ENCODE assay signal across 1 cellular context in genomic region chr9:77848428-77848827, GRCh38.
TF ChIP-seq lines count a peak whose summit lies in the region.

No MANE protein-coding gene starts in this region.

TF ChIP-seq in GM23338, 12 proteins besides CTCF, POLR2A, EP300 and RAD21 (continued from another document):
- TF ChIP-seq, protein P1, sequence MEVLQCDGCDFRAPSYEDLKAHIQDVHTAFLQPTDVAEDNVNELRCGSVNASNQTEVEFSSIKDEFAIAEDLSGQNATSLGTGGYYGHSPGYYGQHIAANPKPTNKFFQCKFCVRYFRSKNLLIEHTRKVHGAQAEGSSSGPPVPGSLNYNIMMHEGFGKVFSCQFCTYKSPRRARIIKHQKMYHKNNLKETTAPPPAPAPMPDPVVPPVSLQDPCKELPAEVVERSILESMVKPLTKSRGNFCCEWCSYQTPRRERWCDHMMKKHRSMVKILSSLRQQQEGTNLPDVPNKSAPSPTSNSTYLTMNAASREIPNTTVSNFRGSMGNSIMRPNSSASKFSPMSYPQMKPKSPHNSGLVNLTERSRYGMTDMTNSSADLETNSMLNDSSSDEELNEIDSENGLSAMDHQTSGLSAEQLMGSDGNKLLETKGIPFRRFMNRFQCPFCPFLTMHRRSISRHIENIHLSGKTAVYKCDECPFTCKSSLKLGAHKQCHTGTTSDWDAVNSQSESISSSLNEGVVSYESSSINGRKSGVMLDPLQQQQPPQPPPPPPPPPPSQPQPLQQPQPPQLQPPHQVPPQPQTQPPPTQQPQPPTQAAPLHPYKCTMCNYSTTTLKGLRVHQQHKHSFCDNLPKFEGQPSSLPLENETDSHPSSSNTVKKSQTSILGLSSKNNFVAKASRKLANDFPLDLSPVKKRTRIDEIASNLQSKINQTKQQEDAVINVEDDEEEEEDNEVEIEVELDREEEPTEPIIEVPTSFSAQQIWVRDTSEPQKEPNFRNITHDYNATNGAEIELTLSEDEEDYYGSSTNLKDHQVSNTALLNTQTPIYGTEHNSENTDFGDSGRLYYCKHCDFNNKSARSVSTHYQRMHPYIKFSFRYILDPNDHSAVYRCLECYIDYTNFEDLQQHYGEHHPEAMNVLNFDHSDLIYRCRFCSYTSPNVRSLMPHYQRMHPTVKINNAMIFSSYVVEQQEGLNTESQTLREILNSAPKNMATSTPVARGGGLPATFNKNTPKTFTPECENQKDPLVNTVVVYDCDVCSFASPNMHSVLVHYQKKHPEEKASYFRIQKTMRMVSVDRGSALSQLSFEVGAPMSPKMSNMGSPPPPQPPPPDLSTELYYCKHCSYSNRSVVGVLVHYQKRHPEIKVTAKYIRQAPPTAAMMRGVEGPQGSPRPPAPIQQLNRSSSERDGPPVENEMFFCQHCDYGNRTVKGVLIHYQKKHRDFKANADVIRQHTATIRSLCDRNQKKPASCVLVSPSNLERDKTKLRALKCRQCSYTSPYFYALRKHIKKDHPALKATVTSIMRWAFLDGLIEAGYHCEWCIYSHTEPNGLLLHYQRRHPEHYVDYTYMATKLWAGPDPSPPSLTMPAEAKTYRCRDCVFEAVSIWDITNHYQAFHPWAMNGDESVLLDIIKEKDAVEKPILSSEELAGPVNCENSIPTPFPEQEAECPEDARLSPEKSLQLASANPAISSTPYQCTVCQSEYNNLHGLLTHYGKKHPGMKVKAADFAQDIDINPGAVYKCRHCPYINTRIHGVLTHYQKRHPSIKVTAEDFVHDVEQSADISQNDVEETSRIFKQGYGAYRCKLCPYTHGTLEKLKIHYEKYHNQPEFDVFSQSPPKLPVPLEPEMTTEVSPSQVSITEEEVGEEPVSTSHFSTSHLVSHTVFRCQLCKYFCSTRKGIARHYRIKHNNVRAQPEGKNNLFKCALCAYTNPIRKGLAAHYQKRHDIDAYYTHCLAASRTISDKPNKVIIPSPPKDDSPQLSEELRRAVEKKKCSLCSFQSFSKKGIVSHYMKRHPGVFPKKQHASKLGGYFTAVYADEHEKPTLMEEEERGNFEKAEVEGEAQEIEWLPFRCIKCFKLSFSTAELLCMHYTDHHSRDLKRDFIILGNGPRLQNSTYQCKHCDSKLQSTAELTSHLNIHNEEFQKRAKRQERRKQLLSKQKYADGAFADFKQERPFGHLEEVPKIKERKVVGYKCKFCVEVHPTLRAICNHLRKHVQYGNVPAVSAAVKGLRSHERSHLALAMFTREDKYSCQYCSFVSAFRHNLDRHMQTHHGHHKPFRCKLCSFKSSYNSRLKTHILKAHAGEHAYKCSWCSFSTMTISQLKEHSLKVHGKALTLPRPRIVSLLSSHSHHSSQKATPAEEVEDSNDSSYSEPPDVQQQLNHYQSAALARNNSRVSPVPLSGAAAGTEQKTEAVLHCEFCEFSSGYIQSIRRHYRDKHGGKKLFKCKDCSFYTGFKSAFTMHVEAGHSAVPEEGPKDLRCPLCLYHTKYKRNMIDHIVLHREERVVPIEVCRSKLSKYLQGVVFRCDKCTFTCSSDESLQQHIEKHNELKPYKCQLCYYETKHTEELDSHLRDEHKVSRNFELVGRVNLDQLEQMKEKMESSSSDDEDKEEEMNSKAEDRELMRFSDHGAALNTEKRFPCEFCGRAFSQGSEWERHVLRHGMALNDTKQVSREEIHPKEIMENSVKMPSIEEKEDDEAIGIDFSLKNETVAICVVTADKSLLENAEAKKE (CRISPR knock-in tag; IDR thresholded peaks at IDR 0.05), result no peak
- TF ChIP-seq EZH2 (IDR thresholded peaks at IDR 0.05; ENCODE audit: low read depth, unreplicated experiment), result no peak
- TF ChIP-seq ZNF114 (CRISPR knock-in tag; IDR thresholded peaks at IDR 0.05), result no peak
- TF ChIP-seq NANOG (IDR thresholded peaks at IDR 0.05; ENCODE audit: borderline replicate concordance), result no peak
TF ChIP-seq in GM23338: peak in this region for 0.
